Comparison of ENCODE assay signal across 1 cellular context in genomic region chr15:89578146-89578545, GRCh38.
TF ChIP-seq lines count a peak whose summit lies in the region.

No MANE protein-coding gene starts in this region.

TF ChIP-seq in IMR-90, 13 proteins besides CTCF, POLR2A, EP300 and RAD21 (continued from another document):
- TF ChIP-seq ELK1 (IDR thresholded peaks at IDR 0.05; ENCODE audit: borderline replicate concordance, low read depth, low read length) (no peak), SMC3 (IDR thresholded peaks at IDR 0.05; ENCODE audit: low read depth, low read length) (no peak), BHLHE40 (IDR thresholded peaks at IDR 0.05; ENCODE audit: low read depth, low read length) (no peak), CEBPB (IDR thresholded peaks at IDR 0.05; ENCODE audit: low read depth, low read length) (no peak)
